ENCODE assay signal across 9 cellular contexts in the genomic region with DNA sequence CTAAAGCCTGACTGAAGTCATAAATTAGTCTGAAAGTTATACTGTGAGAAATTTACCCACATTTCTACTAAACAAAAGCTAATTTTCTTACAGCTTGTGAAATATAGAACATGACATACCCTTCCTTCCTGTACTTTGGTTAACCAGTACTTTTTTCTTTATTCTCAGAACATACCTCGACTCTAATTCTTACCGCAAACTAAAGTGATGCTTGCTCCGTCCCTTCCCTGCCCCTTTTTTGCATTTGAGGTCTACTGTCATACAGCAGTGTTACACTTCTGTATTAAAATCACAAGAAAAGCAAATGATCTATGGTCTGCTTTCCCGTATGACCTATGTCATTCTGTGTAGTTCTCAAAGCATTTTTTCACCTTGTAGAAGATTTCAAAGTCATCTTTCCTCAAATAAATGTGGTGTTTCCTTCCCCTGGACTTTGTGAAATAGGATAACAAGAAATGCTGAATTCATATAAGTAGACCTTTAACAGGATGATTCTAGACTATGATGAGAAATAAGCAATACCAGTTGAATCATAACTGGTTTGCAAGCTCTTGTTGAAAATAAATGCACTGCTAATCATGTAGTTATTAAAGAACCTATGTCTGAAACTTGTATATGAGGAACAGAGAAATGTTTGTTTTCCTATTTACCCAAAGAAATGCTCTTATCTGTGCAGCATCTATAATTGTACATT. TPM values are rescaled to one million over a fixed set of nuclear protein-coding genes. Genes with fewer than 3 reads are reported as not detected.
A peak's percentile ranks its signal among the peaks of the same experiment; 100 is the strongest.
DNase-seq lines count a peak whose midpoint lies in the region; ATAC-seq, FAIRE-seq and TF ChIP-seq lines count a peak whose summit lies in the region.
"Had no signal": no experiment of that assay in that cellular context is flagged by ENCODE, and none has a peak within 500 bp of the region (broad histone marks: within the 10 kb centered on the region; RNA-seq: fewer than 3 reads in every experiment).

No MANE protein-coding gene starts in this region.

- no peaks in the 10 kb centered on the region for H3K36me3 ChIP-seq in aorta (ENCODE audit: control insufficient read depth in 1 of 2, insufficient read depth in 2 of 2, low read length in 1 of 2)

- H3K27me3 ChIP-seq in aorta (ENCODE audit: control insufficient read depth in 1 of 2, insufficient read depth in 2 of 2, low read length in 1 of 2), result no peaks in the 10 kb centered on the region

- intact Hi-C loops in activated CD4-positive, alpha-beta memory T cell treated with anti-CD3 and anti-CD28 coated beads for 36 hours (cut with micrococcal nuclease), result loop anchor here (1.0 to 2.0 kb wide), 11 partner anchors 8 to 486 kb away; a partner anchor contains a TSS
- intact Hi-C loops in aorta (cut with DNase I) (no loop called here), posterior vena cava (cut with DNase I) (no loop called here)

- FAIRE-seq in D721Med (lab: Jason Lieb, UNC), result no peak

- DNase-seq in activated CD4-positive, alpha-beta memory T cell treated with anti-CD3 and anti-CD28 coated beads for 36 hours, result peak; percentile 75
- DNase-seq in stimulated activated CD4-positive, alpha-beta T cell treated with anti-CD3 and anti-CD28 coated beads, Interleukin-1b, Interleukin-23, amount 100 ng/mL, for 48 hours, result peak; percentile 77
- DNase-seq in D721Med (ENCODE audit: insufficient read length, low spot score) (no peak), SK-N-DZ (ENCODE audit: low spot score) (no peak), aorta (no peak), posterior vena cava (ENCODE audit: low spot score) (no peak)

- H3K4me1 ChIP-seq in aorta (ENCODE audit: control insufficient read depth in 1 of 2, insufficient read depth in 2 of 2, low read length in 2 of 2), result no peaks in the 10 kb centered on the region

- ATAC-seq in GM19025 (IDR thresholded peaks at IDR 0.05; ENCODE audit: low read depth, unreplicated experiment) (peak; percentile 85), HG02885 (IDR thresholded peaks at IDR 0.05; ENCODE audit: poor library complexity, unreplicated experiment) (peak; percentile 89), aorta (ENCODE audit: low FRiP score) (no peak)

- H3K4me3 Mint-ChIP-seq in activated CD4-positive, alpha-beta memory T cell treated with anti-CD3 and anti-CD28 coated beads for 36 hours, result peak overlapping the region; percentile 65

- H3K27ac ChIP-seq in aorta (ENCODE audit: low read depth in 1 of 2, low read length in 2 of 2), result no peak overlapping the region

- no peaks in the 10 kb centered on the region for H3K9me3 ChIP-seq in aorta (ENCODE audit: control insufficient read depth, low read length)

- H3K27ac Mint-ChIP-seq in activated CD4-positive, alpha-beta memory T cell treated with anti-CD3 and anti-CD28 coated beads for 36 hours, result peak overlapping the region; percentile 98

- POLR2A ChIA-PET in activated CD4-positive, alpha-beta memory T cell treated with anti-CD3 and anti-CD28 coated beads for 36 hours (lab: Charles Lee), result interaction anchor here (0.7 to 5.6 kb wide), 16 partner anchors 9 to 87 kb away, joined by 3 to 147 read pairs (median 4); a partner anchor contains a TSS

- H3K4me1 Mint-ChIP-seq in activated CD4-positive, alpha-beta memory T cell treated with anti-CD3 and anti-CD28 coated beads for 36 hours (ENCODE audit: low read depth), result peaks cover 81% of the 10 kb centered on the region

- no peak for TF ChIP-seq CTCF in D721Med (IDR thresholded peaks at IDR 0.05; ENCODE audit: insufficient read depth, missing control alignments)

- WGBS in aorta, 2 donors, result 67 to 71% methylated on average over 4 of the region's 4 CpGs

- H3K36me3 Mint-ChIP-seq in activated CD4-positive, alpha-beta memory T cell treated with anti-CD3 and anti-CD28 coated beads for 36 hours, result peaks cover 77% of the 10 kb centered on the region

- H3K4me3 ChIP-seq in aorta (ENCODE audit: low read length in 2 of 2), result no peak overlapping the region

- H3K27me3 Mint-ChIP-seq in activated CD4-positive, alpha-beta memory T cell treated with anti-CD3 and anti-CD28 coated beads for 36 hours, result peaks cover 2% of the 10 kb centered on the region

- CTCF ChIA-PET in activated CD4-positive, alpha-beta memory T cell treated with anti-CD3 and anti-CD28 coated beads for 36 hours (lab: Charles Lee), result interaction anchor here (1.0 to 7.4 kb wide), 6 partner anchors 9 to 215 kb away, joined by 4 to 39 read pairs (median 7); a partner anchor contains a TSS

- H3K9me3 Mint-ChIP-seq in activated CD4-positive, alpha-beta memory T cell treated with anti-CD3 and anti-CD28 coated beads for 36 hours, result peaks cover 4% of the 10 kb centered on the region

RNA-seq across cellular contexts. Expression of a gene that starts 30.4 kb away (rescaled TPM):
- total RNA-seq in activated CD4-positive, alpha-beta memory T cell treated with anti-CD3 and anti-CD28 coated beads for 36 hours, result 100 to 1,000 TPM; 369 to 388 TPM
- not detected in 2 replicates for polyA plus RNA-seq in SK-N-DZ (2014; cell fraction: cytosol; rRNA removed)
- not detected in 2 replicates for polyA plus RNA-seq in SK-N-DZ (2014; cell fraction: nucleus; rRNA removed)
- total RNA-seq in aorta, result 10 to 100 TPM in 1 of 2 donors, 1 to 10 TPM in 1; 10.0 to 21.1 TPM
- polyA plus RNA-seq in aorta, result 1 to 10 TPM in 1 of 2 donors, under 1 TPM in 1; 1.00 to 5.0 TPM
- total RNA-seq in posterior vena cava, result 1 to 10 TPM; 6.3 to 6.8 TPM
- total RNA-seq: HT1080 had no signal

Comparison
In these comparisons a context has a peak if more than half of its experiments do, and no peak if none do; other contexts are left out.
1. DNase-seq: peak in activated CD4-positive, alpha-beta memory T cell treated with anti-CD3 and anti-CD28 coated beads for 36 hours (single experiment) and stimulated activated CD4-positive, alpha-beta T cell treated with anti-CD3 and anti-CD28 coated beads, Interleukin-1b, Interleukin-23, amount 100 ng/mL, for 48 hours (single experiment); none in D721Med (single experiment), SK-N-DZ (single experiment), aorta (0 of 2) and posterior vena cava (single experiment).
2. RNA of a gene that starts 30.4 kb away (total RNA-seq): 369 to 388 TPM in activated CD4-positive, alpha-beta memory T cell treated with anti-CD3 and anti-CD28 coated beads for 36 hours; 10.0 to 21.1 TPM in aorta and 6.3 to 6.8 TPM in posterior vena cava; every median in the first group is over 10 times any median in the second.